Comparison of ENCODE assay signal across 7 cellular contexts in the genomic region with DNA sequence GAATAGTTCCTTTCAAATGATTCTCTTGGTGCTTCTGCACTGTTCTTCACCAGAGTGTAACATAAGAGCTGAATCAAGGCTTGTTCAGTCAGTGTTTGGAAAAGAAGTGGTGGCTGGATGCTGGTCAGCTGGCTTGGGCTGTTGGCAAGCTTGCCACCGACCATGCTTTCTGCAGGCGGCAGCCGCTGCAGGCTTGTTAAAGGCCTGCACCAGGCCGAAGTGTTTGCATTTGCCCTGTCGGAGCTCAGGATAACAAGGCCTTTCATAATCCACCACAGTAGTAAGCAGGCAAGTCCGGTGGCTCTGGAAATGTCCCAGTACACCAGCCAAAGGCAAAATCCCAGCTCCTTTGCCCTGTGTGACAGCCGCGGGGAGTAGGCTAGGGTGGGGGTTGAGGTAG. TPM values are rescaled to one million over a fixed set of nuclear protein-coding genes. Genes with fewer than 3 reads are reported as not detected.
DNase-seq lines count a peak whose midpoint lies in the region; ATAC-seq and TF ChIP-seq lines count a peak whose summit lies in the region.

No MANE protein-coding gene starts in this region.

- TF ChIP-seq POLR2A in uterus (IDR thresholded peaks at IDR 0.05) = no peak

- no peak for TF ChIP-seq CTCF in colonic mucosa (IDR thresholded peaks at IDR 0.05)
- no peak for TF ChIP-seq CTCF in uterus (IDR thresholded peaks at IDR 0.05)

- H3K36me3 ChIP-seq in colonic mucosa (no peaks in the 10 kb centered on the region), uterus (no peaks in the 10 kb centered on the region)

- H3K27me3 ChIP-seq in colonic mucosa (no peaks in the 10 kb centered on the region), uterus (no peaks in the 10 kb centered on the region)

- peak; percentile 30 for ATAC-seq in HG03432 (IDR thresholded peaks at IDR 0.05; ENCODE audit: unreplicated experiment)

- no peak overlapping the region for H3K27ac ChIP-seq in colonic mucosa
- peak overlapping the region in 1 of 2 donors; percentile 32 for H3K27ac ChIP-seq in uterus

- no peak overlapping the region for H3K4me3 ChIP-seq in colonic mucosa
- H3K4me3 ChIP-seq in uterus = no peak overlapping the region

- H3K9me3 ChIP-seq in colonic mucosa = no peaks in the 10 kb centered on the region
- no peaks in the 10 kb centered on the region for H3K9me3 ChIP-seq in uterus

- no peak overlapping the region for H3K9ac ChIP-seq in colonic mucosa (ENCODE audit: low read depth in 2 of 2, low read length in 2 of 2)

- DNase-seq in colonic mucosa (peak; percentile 41), medulla oblongata (ENCODE audit: extremely low spot score) (peak; percentile 92), uterus (peak; percentile 60 to 77), T1000 (lab: John Stamatoyannopoulos, UW) (no peak), D341Med (ENCODE audit: low spot score) (no peak), NCI-H2171 treated with DMSO at 0.1 percent for 48 hours (lab: John Stamatoyannopoulos, UW) (no peak)

- intact Hi-C loops in colonic mucosa (cut with DNase I) (no loop called here), uterus (cut with DNase I; ENCODE audit: low total_unique reads) (no loop called here)

- H3K4me1 ChIP-seq in colonic mucosa = no peaks in the 10 kb centered on the region
- H3K4me1 ChIP-seq in uterus = peaks cover 0 to 10% of the 10 kb centered on the region in 2 donors

RNA-seq across cellular contexts. Expression of gene DAAM1, which starts 26.9 kb away (rescaled TPM):
- 10 to 100 TPM; 35.0 to 52.4 TPM for total RNA-seq in colonic mucosa
- 10 to 100 TPM; 13.5 to 72.7 (median 46.2) TPM for total RNA-seq in uterus

Comparison
In these comparisons a context has a peak if more than half of its experiments do, and no peak if none do; other contexts are left out.
1. DNase-seq: peak in colonic mucosa (single experiment), medulla oblongata (single experiment) and uterus (2 of 2); none in T1000 (single experiment), D341Med (single experiment) and NCI-H2171 treated with DMSO at 0.1 percent for 48 hours (single experiment).